ENCODE assay signal across 9 cellular contexts in the genomic region with DNA sequence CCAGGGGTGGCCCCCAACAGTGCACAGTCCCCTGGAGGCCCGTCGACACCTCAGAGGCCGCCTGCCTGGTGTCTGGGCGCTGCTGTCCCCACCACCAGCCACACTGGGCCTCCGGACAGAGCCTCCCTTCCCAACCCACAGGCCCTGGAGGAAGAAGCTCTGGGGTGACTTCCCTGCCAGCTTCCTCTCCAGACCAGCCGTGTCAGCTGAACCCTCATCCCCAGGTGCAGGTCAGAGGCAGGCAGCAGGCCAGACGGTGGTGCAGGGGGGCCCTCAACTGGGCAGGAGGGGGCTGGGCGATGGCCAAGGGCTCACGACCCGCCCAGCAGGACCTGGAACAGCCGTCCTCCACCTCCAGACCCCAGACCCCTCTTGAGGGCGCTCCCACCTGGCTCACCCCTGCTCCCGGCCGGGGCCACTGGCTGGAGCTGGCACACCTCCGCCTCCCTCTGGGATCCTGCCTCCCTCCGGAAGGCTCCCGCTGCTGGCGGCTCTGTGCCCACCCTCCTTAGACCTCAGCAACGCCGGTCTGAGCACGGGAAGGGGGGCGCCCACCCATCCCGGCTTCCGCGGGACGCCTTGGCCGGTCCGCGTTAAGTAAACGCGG. TPM values are rescaled to one million over a fixed set of nuclear protein-coding genes. Genes with fewer than 3 reads are reported as not detected.
DNase-seq lines count a peak whose midpoint lies in the region; ATAC-seq and TF ChIP-seq lines count a peak whose summit lies in the region.
"Had no signal": no experiment of that assay in that cellular context is flagged by ENCODE, and none has a peak within 500 bp of the region (broad histone marks: within the 10 kb centered on the region; RNA-seq: fewer than 3 reads in every experiment).

No MANE protein-coding gene starts in this region.

- H3K9me3 Mint-ChIP-seq in T-cell = no peaks in the 10 kb centered on the region

- peak overlapping the region in 19 of 21 experiments; percentile 25 to 86 (median 68) for H3K27ac ChIP-seq in skin epidermis
- H3K27ac ChIP-seq: neutrophil had no signal

- TF ChIP-seq CTCF in GM13976 (IDR thresholded peaks at IDR 0.05; ENCODE audit: borderline replicate concordance, control extremely low read depth, extremely low read depth, insufficient read depth, missing control alignments) = peak; percentile 14
- no peak for TF ChIP-seq CTCF in epithelial cell of proximal tubule (conservative IDR thresholded peaks at IDR 0.05; ENCODE audit: low read depth, low read length)

- POLR2A ChIA-PET in T-cell (lab: Charles Lee) = no interaction called here

- ATAC-seq in T-cell (replicated peaks in 1 of 4) = no peak
- ATAC-seq in GM21717 (IDR thresholded peaks at IDR 0.05; ENCODE audit: unreplicated experiment) = no peak
- no peak for ATAC-seq in HG03108 (IDR thresholded peaks at IDR 0.05; ENCODE audit: unreplicated experiment)

- H3K4me3 ChIP-seq in epithelial cell of proximal tubule (ENCODE audit: low read depth, low read length) = peak overlapping the region; percentile 5
- peak overlapping the region; percentile 20 to 50 (median 42) for H3K4me3 ChIP-seq in skin epidermis

- H3K4me1 Mint-ChIP-seq in T-cell = peaks cover 15 to 32% (median 16%) of the 10 kb centered on the region in 3 donors

- no peaks in the 10 kb centered on the region for H3K36me3 Mint-ChIP-seq in T-cell

- in situ Hi-C loops in GM13976 (cut with MboI; ENCODE audit: low sequenced_read_pairs, unreplicated experiment) = no loop called here

- CTCF ChIA-PET in T-cell (lab: Charles Lee) = no interaction called here

- H3K27ac Mint-ChIP-seq in T-cell = peak overlapping the region in 1 of 2 donors; percentile 4

- peak overlapping the region; percentile 34 to 72 (median 43) for H3K4me3 Mint-ChIP-seq in T-cell

- DNase-seq in GM13976 (ENCODE audit: low spot score) (no peak), T-cell (peak in 2 of 34 experiments; percentile 0 to 2), epithelial cell of proximal tubule (ENCODE audit: low read depth) (no peak), iPS-NIHi7 (ENCODE audit: extremely low spot score) (no peak)

- no peaks in the 10 kb centered on the region for H3K27me3 Mint-ChIP-seq in T-cell

RNA-seq across cellular contexts. Expression of a gene that starts 0.5 kb away (rescaled TPM):
- total RNA-seq in T-cell = 10 to 100 TPM in 4 of 5 donors, 1 to 10 TPM in 1; 6.4 to 20.5 (median 13.3) TPM
- total RNA-seq in epithelial cell of proximal tubule = 0.65 and 3.1 TPM in 2 replicates
- total RNA-seq: NCI-H460 had no signal

RNA-seq across cellular contexts. Expression of a gene that starts 8.1 kb away (rescaled TPM):
- total RNA-seq in T-cell (10 to 100 TPM; 15.1 to 35.4 (median 17.8) TPM), epithelial cell of proximal tubule (0.36 and 0.40 TPM in 2 replicates)
- total RNA-seq: NCI-H460 had no signal

RNA-seq across cellular contexts. Expression of a gene that starts 25.9 kb away (rescaled TPM):
- 100 to 1,000 TPM in 4 of 5 donors, 10 to 100 TPM in 1; 98.6 to 151 (median 141) TPM for total RNA-seq in T-cell
- total RNA-seq in epithelial cell of proximal tubule = 149 and 156 TPM in 2 replicates

RNA-seq across cellular contexts. Expression of a gene that starts 26.2 kb away (rescaled TPM):
- 10 to 100 TPM in 4 of 5 donors, 1 to 10 TPM in 1; 10.0 to 30.4 (median 25.1) TPM for total RNA-seq in T-cell
- 34.1 and 36.6 TPM in 2 replicates for total RNA-seq in epithelial cell of proximal tubule

RNA-seq across cellular contexts. Expression of a gene that starts 32.2 kb away (rescaled TPM):
- total RNA-seq in T-cell = 1 to 10 TPM in 1 of 5 donors, under 1 TPM in 3, not detected in 1; 0.26 to 1.0 (median 0.47) TPM
- total RNA-seq in epithelial cell of proximal tubule = not detected in 2 replicates
- total RNA-seq: NCI-H460 had no signal

Comparison
In these comparisons a context has a peak if more than half of its experiments do, and no peak if none do; other contexts are left out.
1. RNA of a gene that starts 8.1 kb away (total RNA-seq): 15.1 to 35.4 TPM in T-cell; 0.36 to 0.40 TPM in epithelial cell of proximal tubule; every median in the first group is over 10 times any median in the second.